In genomic region chr1:92915547-92915946, GRCh38 we compare ENCODE assay signal across 28 cellular contexts.
"Had no signal": no experiment of that assay in that cellular context is flagged by ENCODE, and none has a peak within 500 bp of the region (broad histone marks: within the 10 kb centered on the region; RNA-seq: fewer than 3 reads in every experiment).

No MANE protein-coding gene starts in this region.

- H3K27me3 ChIP-seq: ascending aorta, body of pancreas, Peyer's patch, SJCRH30 had no signal

- H3K4me1 ChIP-seq: ascending aorta, body of pancreas, Peyer's patch, SJCRH30 had no signal

- H3K27me3 Mint-ChIP-seq: activated CD8-positive, alpha-beta memory T cell treated with anti-CD3 and anti-CD28 coated beads, Interleukin-2, amount 10 ng/mL, durations not matched to agents 7 days and 5 days; activated naive CD8-positive, alpha-beta T cell treated with anti-CD3 and anti-CD28 coated beads, Interleukin-2, amount 50 U/mL, for 24 hours; activated T-cell treated with anti-CD3 and anti-CD28 coated beads, Interleukin-2, amount 50 U/mL, for 24 hours; central memory CD8-positive, alpha-beta T cell had no signal

- H3K4me3 Mint-ChIP-seq: activated CD8-positive, alpha-beta memory T cell treated with anti-CD3 and anti-CD28 coated beads, Interleukin-2, amount 10 ng/mL, durations not matched to agents 7 days and 5 days; activated naive CD8-positive, alpha-beta T cell treated with anti-CD3 and anti-CD28 coated beads, Interleukin-2, amount 50 U/mL, for 24 hours; activated T-cell treated with anti-CD3 and anti-CD28 coated beads, Interleukin-2, amount 50 U/mL, for 24 hours; central memory CD8-positive, alpha-beta T cell; T-helper 1 cell treated with Interleukin-12 subunit alpha and Interleukin-12 subunit beta and Interleukin-4 antibody, amounts not matched to agents 30 μg/mL and 1 μg/mL, for 36 hours had no signal

- ATAC-seq: activated CD4-positive, CD25-positive, alpha-beta regulatory T cell treated with anti-CD3 and anti-CD28 coated beads, Interleukin-2, amount 50 U/mL, for 24 hours; activated CD8-positive, alpha-beta memory T cell treated with anti-CD3 and anti-CD28 coated beads, Interleukin-2, amount 10 ng/mL, durations not matched to agents 7 days and 5 days; activated naive CD4-positive, alpha-beta T cell treated with anti-CD3 and anti-CD28 coated beads, Interleukin-2, amount 50 U/mL, for 72 hours; activated naive CD8-positive, alpha-beta T cell treated with anti-CD3 and anti-CD28 coated beads, Interleukin-2, amount 50 U/mL, for 24 hours; body of pancreas; SK-N-SH treated with all-trans-retinoic acid at 6 μM for 48 hours had no signal

- H3K9me3 ChIP-seq: ascending aorta, body of pancreas, Peyer's patch, SJCRH30 had no signal

- H3K4me3 ChIP-seq: ascending aorta, body of pancreas, Peyer's patch, SJCRH30 had no signal

- H3K9me3 Mint-ChIP-seq: central memory CD8-positive, alpha-beta T cell had no signal

- H3K27ac ChIP-seq: ascending aorta, body of pancreas, Peyer's patch, RWPE1, SJCRH30 had no signal

- H3K36me3 ChIP-seq: ascending aorta, Peyer's patch, SJCRH30 had no signal

- DNase-seq: activated CD4-positive, alpha-beta T cell treated with anti-CD3 and anti-CD28 coated beads for 4 hours; activated CD8-positive, alpha-beta memory T cell treated with anti-CD3 and anti-CD28 coated beads, Interleukin-2, amount 10 ng/mL, durations not matched to agents 7 days and 5 days; activated effector memory CD4-positive, alpha-beta T cell treated with anti-CD3 and anti-CD28 coated beads, Interleukin-2, amount 50 U/mL, for 16 hours; activated naive CD4-positive, alpha-beta T cell treated with Interleukin-2 at 50 U/mL for 16 hours; activated naive CD8-positive, alpha-beta T cell treated with anti-CD3 and anti-CD28 coated beads, Interleukin-2, amount 50 U/mL, for 24 hours; activated T-cell treated with anti-CD3 and anti-CD28 coated beads, Interleukin-2, amount 50 U/mL, for 24 hours; amniotic stem cell; body of pancreas; MM.1S; NCI-H1105; NCI-H1436; NCI-H1694 treated with DMSO at 0.1 percent for 48 hours; NCI-H2029 treated with DMSO at 0.1 percent for 48 hours; NCI-H345; NCI-H510A; NCI-H526 treated with DMSO at 0.1 percent for 48 hours; NCI-H82; OCI-M1; Peyer's patch; Right ventricle myocardium superior; SJCRH30 had no signal

- H3K27ac Mint-ChIP-seq: activated CD8-positive, alpha-beta memory T cell treated with anti-CD3 and anti-CD28 coated beads, Interleukin-2, amount 10 ng/mL, durations not matched to agents 7 days and 5 days; activated naive CD4-positive, alpha-beta T cell treated with anti-CD3 and anti-CD28 coated beads, Interleukin-2, amount 50 U/mL, for 72 hours; activated naive CD8-positive, alpha-beta T cell treated with anti-CD3 and anti-CD28 coated beads, Interleukin-2, amount 50 U/mL, for 24 hours; activated T-cell treated with anti-CD3 and anti-CD28 coated beads, Interleukin-2, amount 50 U/mL, for 24 hours; T-helper 1 cell treated with Interleukin-12 subunit alpha and Interleukin-12 subunit beta and Interleukin-4 antibody, amounts not matched to agents 30 μg/mL and 1 μg/mL, for 36 hours had no signal
